In the genomic region with DNA sequence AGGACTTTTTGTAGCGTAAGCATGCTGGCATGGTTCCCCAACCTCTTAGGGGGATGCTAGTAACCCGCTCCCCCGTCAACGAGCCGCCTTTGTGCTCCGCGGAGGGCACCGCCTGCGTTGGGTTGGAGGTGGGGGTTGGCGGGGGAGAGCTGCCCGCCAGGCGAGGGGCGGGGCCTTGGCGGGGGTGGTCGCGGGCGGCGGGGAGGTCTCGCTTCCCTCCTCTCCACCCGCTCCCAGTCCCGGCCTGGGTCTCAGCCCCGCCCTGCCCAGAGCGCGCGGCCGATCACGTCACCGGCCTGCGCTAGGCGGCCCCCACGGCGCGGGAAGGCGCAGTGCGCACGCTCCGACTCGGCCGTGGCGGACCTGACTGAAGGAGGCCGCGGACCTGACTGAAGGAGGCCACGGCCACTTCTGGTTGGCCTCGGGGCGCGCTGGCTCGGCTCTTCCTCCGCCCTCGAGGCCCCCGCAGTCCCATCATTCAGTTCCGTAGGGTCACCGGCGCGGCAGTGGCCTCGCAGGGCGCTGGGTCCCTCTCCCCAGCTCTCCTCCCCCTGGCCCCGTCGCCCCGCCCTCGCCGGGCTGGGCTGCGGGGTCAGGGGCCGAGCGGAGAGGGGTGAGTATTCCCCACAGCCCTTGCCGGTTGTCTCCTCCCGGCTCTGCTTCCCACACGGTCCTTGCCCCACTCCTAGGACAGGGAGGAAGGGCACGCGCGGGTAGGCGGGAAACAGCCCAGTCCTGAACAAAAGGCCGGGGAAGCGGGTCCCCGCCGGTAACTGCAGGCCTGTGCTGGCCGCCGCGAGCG, we compare ENCODE assay signal across 8 cellular contexts. TPM values are rescaled to one million over a fixed set of nuclear protein-coding genes. Genes with fewer than 3 reads are reported as not detected.
A peak's percentile ranks its signal among the peaks of the same experiment; 100 is the strongest.
DNase-seq lines count a peak whose midpoint lies in the region; ATAC-seq, FAIRE-seq and TF ChIP-seq lines count a peak whose summit lies in the region.

ATG10 (plus strand) TSS at position 330 of the 802 bp plus-strand sequence. CDS start 15,548 bp downstream, outside the sequence.

- H3K4me2 ChIP-seq in H1 (ENCODE audit: insufficient read depth in 1 of 2, low read depth in 2 of 2, low read length in 2 of 2): peak within 1 kb of the TSS; percentile 69 to 86

- peak within 1 kb of the TSS; percentile 98 for H3K56ac ChIP-seq in H1 (replicated peaks; ENCODE audit: insufficient read length, low read depth, low read length)

- peaks cover 4% of the 10 kb centered on the region; the same call in 1 of the 2 replicates for H3K23me2 ChIP-seq in H1 (ENCODE audit: low read depth, low read length)

- TF ChIP-seq CTCF in H1 (IDR thresholded peaks at IDR 0.05; ENCODE audit: control extremely low read depth in 1 of 3, insufficient read depth in 1 of 3, low read depth in 1 of 3, low read length in 3 of 3): no peak

- peak within 1 kb of the TSS; percentile 65 to 76 (median 66) for H3K4me3 ChIP-seq in H1 (ENCODE audit: extremely low read depth in 1 of 4, insufficient read depth in 2 of 4, low read depth in 3 of 4, low read length in 4 of 4)

- peak within 1 kb of the TSS; percentile 99 for H4K8ac ChIP-seq in H1 (ENCODE audit: extremely low read depth, insufficient read depth, low read length)

- no peak within 1 kb of the TSS for H3K23ac ChIP-seq in H1 (ENCODE audit: insufficient read length)

- TF ChIP-seq RAD21 in H1 (IDR thresholded peaks at IDR 0.05 in 1 of 2, conservative IDR thresholded peaks at IDR 0.05 in 1 of 2; ENCODE audit: low read depth in 2 of 2, low read length in 2 of 2): peak in 1 of 2 experiments; percentile 7; a peak in 1 of 4 replicates

- no peaks in the 10 kb centered on the region for H3K9me3 ChIP-seq in H1 (ENCODE audit: insufficient read depth in 2 of 2, low read depth in 1 of 2, low read length in 1 of 2)

- peak within 1 kb of the TSS; percentile 80; the same call in 1 of the 2 replicates for H2BK12ac ChIP-seq in H1 (ENCODE audit: low read depth, low read length)

- POLR2A ChIA-PET in H1 (lab: Charles Lee; ENCODE audit: partially characterized antibody): interaction anchor here (0.5 to 1.3 kb wide), 11 partner anchors 8 to 729 kb away, joined by 3 to 12 read pairs (median 3); no protein-coding TSS in a partner anchor

- peaks cover 2% of the 10 kb centered on the region for H3K9me3 Mint-ChIP-seq in activated CD8-positive, alpha-beta memory T cell treated with anti-CD3 and anti-CD28 coated beads, Interleukin-2, amount 10 ng/mL, durations not matched to agents 7 days and 5 days (ENCODE audit: low read depth)

- H3K27ac Mint-ChIP-seq in activated CD8-positive, alpha-beta memory T cell treated with anti-CD3 and anti-CD28 coated beads, Interleukin-2, amount 10 ng/mL, durations not matched to agents 7 days and 5 days: peak within 1 kb of the TSS; percentile 100

- no peaks in the 10 kb centered on the region for H3K79me1 ChIP-seq in H1 (ENCODE audit: low read depth, low read length)

- H2BK15ac ChIP-seq in H1 (ENCODE audit: low read length): no peak within 1 kb of the TSS

- TF ChIP-seq EP300 in H1 (IDR thresholded peaks at IDR 0.05; ENCODE audit: borderline replicate concordance in 1 of 2, low read depth in 2 of 2, low read length in 2 of 2): no peak; a peak in 1 of 3 replicates

- peak within 1 kb of the TSS; percentile 61 for H3K4ac ChIP-seq in H1 (replicated peaks; ENCODE audit: insufficient read length, low read depth, low read length)

- CTCF ChIA-PET in activated CD8-positive, alpha-beta memory T cell treated with anti-CD3 and anti-CD28 coated beads, Interleukin-2, amount 10 ng/mL, durations not matched to agents 7 days and 5 days (lab: Charles Lee): no interaction called here
- CTCF ChIA-PET in H1 (lab: Charles Lee; ENCODE audit: partially characterized antibody): no interaction called here

- no peaks in the 10 kb centered on the region for H4K20me1 ChIP-seq in H1 (replicated peaks in 1 of 2; ENCODE audit: control insufficient read depth in 1 of 2, insufficient read depth in 2 of 2, low read length in 2 of 2)

- peaks cover 31% of the 10 kb centered on the region for H3K4me1 Mint-ChIP-seq in activated CD8-positive, alpha-beta memory T cell treated with anti-CD3 and anti-CD28 coated beads, Interleukin-2, amount 10 ng/mL, durations not matched to agents 7 days and 5 days

- H3K4me1 ChIP-seq in H1 (replicated peaks in 1 of 4; ENCODE audit: control insufficient read depth in 3 of 4, insufficient read depth in 4 of 4, low read length in 3 of 4): peaks cover 0 to 8% (median 1%) of the 10 kb centered on the region in 4 experiments; a peak in 1 of 7 replicates

- no peak for FAIRE-seq in H1 (lab: Jason Lieb, UNC)

- 2% methylated on average over 39 of the region's 79 CpGs; no CpG with 5 or more reads in 1 of the 2 experiments for WGBS in H1 (ENCODE audit: extremely low coverage in 1 of 2, insufficient coverage in 1 of 2, insufficient read length in 1 of 2, insufficient replicate concordance in 2 of 2, low coverage in 1 of 2, low lambda C conversion rate in 2 of 2, missing lambda C conversion rate in 1 of 2), 2 experiments

- ATAC-seq in GM21367 (IDR thresholded peaks at IDR 0.05; ENCODE audit: unreplicated experiment): peak; percentile 96
- peak; percentile 96 for ATAC-seq in activated CD8-positive, alpha-beta memory T cell treated with anti-CD3 and anti-CD28 coated beads, Interleukin-2, amount 10 ng/mL, durations not matched to agents 7 days and 5 days

- H2AFZ ChIP-seq in H1 (ENCODE audit: low read length): peak within 1 kb of the TSS; percentile 44

- H3K79me2 ChIP-seq in H1 (ENCODE audit: control insufficient read depth in 1 of 2, insufficient read depth in 2 of 2, low read length in 2 of 2): no peaks in the 10 kb centered on the region

- peaks cover 0 to 4% (median 0%) of the 10 kb centered on the region in 4 experiments; a peak in 1 of 8 replicates for H3K36me3 ChIP-seq in H1 (ENCODE audit: control insufficient read depth in 2 of 4, insufficient read depth in 4 of 4, low read length in 3 of 4)

- DNase-seq in COLO829 (ENCODE audit: low spot score) (peak; percentile 65), HT1080 (ENCODE audit: low read depth) (peak; percentile 90), NOMO-1 (lab: John Stamatoyannopoulos, UW; ENCODE audit: unreplicated experiment in 2 of 2) (peak; percentile 82 to 95), H1 (ENCODE audit: low read depth in 1 of 2, low spot score in 2 of 2) (peak; percentile 80 to 91), mesenteric fat pad (ENCODE audit: low spot score) (peak; percentile 97)
- peak; percentile 93 for DNase-seq in activated CD8-positive, alpha-beta memory T cell treated with anti-CD3 and anti-CD28 coated beads, Interleukin-2, amount 10 ng/mL, durations not matched to agents 7 days and 5 days
- peak; percentile 69 for DNase-seq in stimulated activated CD8-positive, alpha-beta memory T cell treated with anti-CD3 and anti-CD28 coated beads, Interleukin-15, amount 100 ng/mL, for 1 hour (ENCODE audit: low read depth)

- peak within 1 kb of the TSS; percentile 87 for H2BK120ac ChIP-seq in H1 (replicated peaks; ENCODE audit: low read depth, low read length)

- H3K27me3 ChIP-seq in H1 (replicated peaks in 1 of 4; ENCODE audit: control insufficient read depth in 3 of 4, extremely low read depth in 1 of 4, insufficient read depth in 3 of 4, low read length in 3 of 4): no peaks in the 10 kb centered on the region

- H3K27me3 Mint-ChIP-seq in activated CD8-positive, alpha-beta memory T cell treated with anti-CD3 and anti-CD28 coated beads, Interleukin-2, amount 10 ng/mL, durations not matched to agents 7 days and 5 days: no peaks in the 10 kb centered on the region

- H3K27ac ChIP-seq in H1 (ENCODE audit: low read depth, low read length): peak within 1 kb of the TSS; percentile 94

- peak within 1 kb of the TSS; percentile 91 for H4K91ac ChIP-seq in H1 (replicated peaks; ENCODE audit: insufficient read length, low read length)

- no peak within 1 kb of the TSS for H3K14ac ChIP-seq in H1 (ENCODE audit: insufficient read length)

- H3K4me3 Mint-ChIP-seq in activated CD8-positive, alpha-beta memory T cell treated with anti-CD3 and anti-CD28 coated beads, Interleukin-2, amount 10 ng/mL, durations not matched to agents 7 days and 5 days: peak within 1 kb of the TSS; percentile 89

- H3K18ac ChIP-seq in H1 (ENCODE audit: extremely low read depth, low read length): peak within 1 kb of the TSS; percentile 80

- peak within 1 kb of the TSS; percentile 92 for H4K5ac ChIP-seq in H1 (ENCODE audit: insufficient read length, low read depth, low read length)

- H2BK5ac ChIP-seq in H1 (ENCODE audit: low read depth, low read length): peak within 1 kb of the TSS; percentile 94

- no peak within 1 kb of the TSS for H2BK20ac ChIP-seq in H1 (ENCODE audit: low read length)

- H3K36me3 Mint-ChIP-seq in activated CD8-positive, alpha-beta memory T cell treated with anti-CD3 and anti-CD28 coated beads, Interleukin-2, amount 10 ng/mL, durations not matched to agents 7 days and 5 days: peaks cover 7% of the 10 kb centered on the region

- H2AK5ac ChIP-seq in H1 (ENCODE audit: low read depth, low read length): no peak within 1 kb of the TSS

- peak; percentile 91 to 98 for TF ChIP-seq POLR2A in H1 (IDR thresholded peaks at IDR 0.05; ENCODE audit: control extremely low read depth in 1 of 2, low read depth in 2 of 2, low read length in 2 of 2)

- peak within 1 kb of the TSS; percentile 93 to 97 (median 94) for H3K9ac ChIP-seq in H1 (replicated peaks in 1 of 4; ENCODE audit: extremely low read depth in 1 of 4, low read depth in 3 of 4, low read length in 3 of 4)

TF ChIP-seq in H1, 55 proteins besides CTCF, POLR2A, EP300 and RAD21 (continues in another document):
- TF ChIP-seq SP2 (IDR thresholded peaks at IDR 0.05; ENCODE audit: low read length) (no peak), CTBP2 (IDR thresholded peaks at IDR 0.05; ENCODE audit: borderline replicate concordance, insufficient read depth, insufficient read length, low read length) (no peak), GTF2F1 (IDR thresholded peaks at IDR 0.05; ENCODE audit: borderline replicate concordance, low read depth, low read length) (no peak; the same call in 1 of the 2 replicates), CHD1 (IDR thresholded peaks at IDR 0.05; ENCODE audit: low read depth, low read length) (no peak)

RNA-seq across cellular contexts. Expression of gene ATG10, which starts in this region (rescaled TPM):
- 2.2 and 4.5 TPM in 2 replicates for total RNA-seq in HT1080 (2014; rRNA removed; shearing (Covaris generic))
- 6.2 and 6.7 TPM in 2 replicates for polyA plus RNA-seq in HT1080 (2015; cell fraction: cytosol; rRNA removed)
- 4.6 and 5.3 TPM in 2 replicates for polyA plus RNA-seq in HT1080 (2015; cell fraction: nucleus; rRNA removed)
- total RNA-seq in activated CD8-positive, alpha-beta memory T cell treated with anti-CD3 and anti-CD28 coated beads, Interleukin-2, amount 10 ng/mL, durations not matched to agents 7 days and 5 days: 10 to 100 TPM in 1 of 2 experiments, 1 to 10 TPM in 1; 9.3 to 13.3 TPM
- total RNA-seq in H1 (2021; fragmentation: NEBNext Ultra II Directional; extraction: Animal tissue kit (Norgen Biotek cat#: 25700)): 8.8 and 9.4 TPM in 2 replicates
- 2.2 and 3.7 TPM in 2 replicates for polyA plus RNA-seq in H1 (2011; rRNA removed)
- 5.4 TPM for polyA plus RNA-seq in H1 (2011; cell fraction: cytosol; rRNA removed)
- 1.9 TPM for polyA plus RNA-seq in H1 (2011; cell fraction: nucleus; rRNA removed)
- 10.0 to 13.5 TPM (median 10.8 TPM) in 4 replicates for polyA plus RNA-seq in H1 (2012, experiment 1 of 2)
- 4.7 TPM for polyA plus RNA-seq in H1 (2012, experiment 2 of 2)
- 6.3 TPM for polyA plus RNA-seq in H1 (2013, experiment 1 of 2)
- 6.8 TPM for polyA plus RNA-seq in H1 (2013, experiment 2 of 2)
- polyA minus RNA-seq in H1 (2011; rRNA and poly(A)+ RNA removed): 3.8 and 5.9 TPM in 2 replicates
- polyA minus RNA-seq in H1 (2011; cell fraction: cytosol; rRNA and poly(A)+ RNA removed): 19.1 TPM
- polyA minus RNA-seq in H1 (2011; cell fraction: nucleus; rRNA and poly(A)+ RNA removed): 29.8 TPM
- 4.9 TPM for total RNA-seq in mesenteric fat pad

Comparison
In these comparisons a context has a peak if more than half of its experiments do, and no peak if none do; other contexts are left out.
1. Peak in every context shown above with its lines: DNase-seq, ATAC-seq, H3K4me3 ChIP-seq and H3K27ac ChIP-seq.